In the genomic region with DNA sequence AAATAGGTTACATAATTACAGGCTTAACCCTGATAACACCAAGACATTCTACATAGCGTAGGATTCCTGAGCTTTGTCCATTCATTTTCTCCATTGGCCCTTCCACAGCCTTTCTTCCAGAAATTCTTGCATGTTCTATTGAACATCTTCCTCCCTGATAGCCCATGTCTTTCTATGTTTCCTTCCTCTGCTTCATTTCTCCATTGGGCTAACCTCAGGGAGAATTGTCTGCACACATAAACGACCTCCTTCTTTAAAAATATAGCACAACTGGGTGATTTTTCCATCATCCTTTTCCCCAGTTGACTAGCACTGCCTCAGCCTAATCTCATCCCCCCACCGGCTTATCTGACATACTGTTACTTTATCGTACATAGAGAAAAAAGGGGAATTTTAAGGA, we compare ENCODE assay signal across 9 cellular contexts. TPM values are rescaled to one million over a fixed set of nuclear protein-coding genes. Genes with fewer than 3 reads are reported as not detected.
"Had no signal": no experiment of that assay in that cellular context is flagged by ENCODE, and none has a peak within 500 bp of the region (broad histone marks: within the 10 kb centered on the region; RNA-seq: fewer than 3 reads in every experiment).

No MANE protein-coding gene starts in this region.

- ATAC-seq: GM12878 had no signal

- FAIRE-seq: G401.6, GM12878, GM12891, GM12892, GM18507, GM19239 had no signal

- H3K4me3 ChIP-seq: GM12878 had no signal

- DNase-seq: GDM1, GF-D8 had no signal

RNA-seq across cellular contexts. Expression of a gene that starts 11.2 kb away (rescaled TPM):
- total RNA-seq: G401, GM12878 had no signal
- polyA plus RNA-seq: GM12878 had no signal
